ENCODE assay signal across 9 cellular contexts in genomic region chr7:150753826-150754603, GRCh38. TPM values are rescaled to one million over a fixed set of nuclear protein-coding genes. Genes with fewer than 3 reads are reported as not detected.
DNase-seq lines count a peak whose midpoint lies in the region; ATAC-seq lines count a peak whose summit lies in the region.
"Had no signal": no experiment of that assay in that cellular context is flagged by ENCODE, and none has a peak within 500 bp of the region (broad histone marks: within the 10 kb centered on the region; RNA-seq: fewer than 3 reads in every experiment).

No MANE protein-coding gene starts in this region.

- peaks cover 0 to 5% (median 0%) of the 10 kb centered on the region in 11 donors for H3K9me3 Mint-ChIP-seq in naive thymus-derived CD4-positive, alpha-beta T cell

- H3K27me3 ChIP-seq in naive thymus-derived CD4-positive, alpha-beta T cell (ENCODE audit: control insufficient read depth in 2 of 2, insufficient read depth in 2 of 2, low read length in 2 of 2) = no peaks in the 10 kb centered on the region

- peak; percentile 82 to 84 for ATAC-seq in activated CD4-positive, CD25-positive, alpha-beta regulatory T cell treated with anti-CD3 and anti-CD28 coated beads, Interleukin-2, amount 50 U/mL, for 24 hours
- ATAC-seq in naive thymus-derived CD4-positive, alpha-beta T cell = no peak
- ATAC-seq in GM21367 (IDR thresholded peaks at IDR 0.05; ENCODE audit: unreplicated experiment) (no peak), HG03108 (IDR thresholded peaks at IDR 0.05; ENCODE audit: unreplicated experiment) (no peak)

- H3K9me3 ChIP-seq in naive thymus-derived CD4-positive, alpha-beta T cell (ENCODE audit: control insufficient read depth in 2 of 3, low read length in 3 of 3) = no peaks in the 10 kb centered on the region

- peaks cover 44 to 70% of the 10 kb centered on the region in 2 donors for H3K4me1 ChIP-seq in naive thymus-derived CD4-positive, alpha-beta T cell (ENCODE audit: control insufficient read depth in 2 of 2, insufficient read depth in 2 of 2, low read length in 2 of 2)

- H3K27me3 Mint-ChIP-seq in naive thymus-derived CD4-positive, alpha-beta T cell = peaks cover 0 to 2% (median 0%) of the 10 kb centered on the region in 5 donors

- DNase-seq in activated CD4-positive, CD25-positive, alpha-beta regulatory T cell treated with anti-CD3 and anti-CD28 coated beads, Interleukin-2, amount 50 U/mL, for 72 hours = no peak
- DNase-seq in KBM-7 (peak; percentile 72), epidermal melanocyte (ENCODE audit: insufficient read length, low spot score) (no peak)
- DNase-seq in activated T-cell treated with anti-CD3 and anti-CD28 coated beads, Interleukin-2, amount 50 U/mL, for 48 hours = peak; percentile 44 to 51
- peak in 1 of 9 donors; percentile 36 for DNase-seq in naive thymus-derived CD4-positive, alpha-beta T cell

- H3K36me3 Mint-ChIP-seq in naive thymus-derived CD4-positive, alpha-beta T cell = peaks cover 0 to 8% (median 0%) of the 10 kb centered on the region in 5 donors

- no peaks in the 10 kb centered on the region for H3K36me3 ChIP-seq in naive thymus-derived CD4-positive, alpha-beta T cell (ENCODE audit: control insufficient read depth in 2 of 3, insufficient read depth in 3 of 3, low read length in 3 of 3)

- no peak overlapping the region for H3K4me3 ChIP-seq in naive thymus-derived CD4-positive, alpha-beta T cell (ENCODE audit: low read length)
- H3K4me3 ChIP-seq: skin epidermis had no signal

- intact Hi-C loops in naive thymus-derived CD4-positive, alpha-beta T cell (cut with micrococcal nuclease) = loop anchor here (2.0 kb wide), 3 partner anchors 17 to 77 kb away; partner anchors contain the start of genes GIMAP2 (in 1 of the 2) and GIMAP5 (in 1 of the 2)

- H3K4me3 Mint-ChIP-seq in naive thymus-derived CD4-positive, alpha-beta T cell = peak overlapping the region; percentile 30 to 83 (median 68)

- in situ Hi-C loops in KBM-7 (cut with MboI; ENCODE audit: low pct_unique_long_range_greater_than_20kb, low sequenced_read_pairs) = no loop called here

- H3K27ac Mint-ChIP-seq in naive thymus-derived CD4-positive, alpha-beta T cell = peak overlapping the region; percentile 88 to 97 (median 95)

- H3K27ac ChIP-seq in naive thymus-derived CD4-positive, alpha-beta T cell (ENCODE audit: low read depth, low read length) = peak overlapping the region; percentile 60

- peaks cover 36 to 81% (median 78%) of the 10 kb centered on the region in 7 donors for H3K4me1 Mint-ChIP-seq in naive thymus-derived CD4-positive, alpha-beta T cell

- CTCF ChIA-PET in naive thymus-derived CD4-positive, alpha-beta T cell (lab: Charles Lee) = interaction anchor here (0.6 to 2.7 kb wide), 10 partner anchors 10 to 305 kb away, joined by 3 to 17 read pairs (median 3); partner anchors contain the start of genes GIMAP1 and GIMAP8

- POLR2A ChIA-PET in naive thymus-derived CD4-positive, alpha-beta T cell (lab: Charles Lee) = interaction anchor here (1.0 to 6.3 kb wide), 17 partner anchors 10 to 386 kb away, joined by 3 to 179 read pairs (median 27); partner anchors contain the start of genes GIMAP1, GIMAP2, GIMAP4 and GIMAP5

RNA-seq across cellular contexts. Expression of gene GIMAP5, which starts 16.8 kb away (rescaled TPM):
- total RNA-seq in naive thymus-derived CD4-positive, alpha-beta T cell = 100 to 1,000 TPM in 3 of 5 experiments, 10 to 100 TPM in 2; 58.1 to 422 (median 214) TPM
- polyA plus RNA-seq in naive thymus-derived CD4-positive, alpha-beta T cell = 100 to 1,000 TPM; 570 to 819 TPM

RNA-seq across cellular contexts. Expression of gene GIMAP1, which starts 37.6 kb away (rescaled TPM):
- 100 to 1,000 TPM in 2 of 5 experiments, 10 to 100 TPM in 3; 23.3 to 124 (median 32.6) TPM for total RNA-seq in naive thymus-derived CD4-positive, alpha-beta T cell
- 100 to 1,000 TPM in 1 of 2 donors, 10 to 100 TPM in 1; 75.4 to 104 TPM for polyA plus RNA-seq in naive thymus-derived CD4-positive, alpha-beta T cell

RNA-seq across cellular contexts. Expression of gene TMEM176B, which starts 46.1 kb away (rescaled TPM):
- total RNA-seq in naive thymus-derived CD4-positive, alpha-beta T cell = 1 to 10 TPM in 3 of 5 experiments, not detected in 2; 2.0 to 7.1 (median 2.8) TPM
- polyA plus RNA-seq in naive thymus-derived CD4-positive, alpha-beta T cell = under 1 TPM in 1 of 2 donors, not detected in 1; 0.53 TPM

RNA-seq across cellular contexts. Expression of gene TMEM176A, which starts 46.6 kb away (rescaled TPM):
- total RNA-seq in naive thymus-derived CD4-positive, alpha-beta T cell = 1 to 10 TPM in 3 of 5 experiments, not detected in 2; 1.3 to 4.4 (median 1.8) TPM
- polyA plus RNA-seq in naive thymus-derived CD4-positive, alpha-beta T cell = under 1 TPM; 0.35 to 0.38 TPM

Comparison
In these comparisons a context has a peak if more than half of its experiments do, and no peak if none do; other contexts are left out.
1. ATAC-seq: peak in activated CD4-positive, CD25-positive, alpha-beta regulatory T cell treated with anti-CD3 and anti-CD28 coated beads, Interleukin-2, amount 50 U/mL, for 24 hours (2 of 2); none in naive thymus-derived CD4-positive, alpha-beta T cell (single experiment), GM21367 (single experiment) and HG03108 (single experiment).
2. DNase-seq: peak in KBM-7 (single experiment) and activated T-cell treated with anti-CD3 and anti-CD28 coated beads, Interleukin-2, amount 50 U/mL, for 48 hours (2 of 2); none in activated CD4-positive, CD25-positive, alpha-beta regulatory T cell treated with anti-CD3 and anti-CD28 coated beads, Interleukin-2, amount 50 U/mL, for 72 hours (single experiment) and epidermal melanocyte (single experiment).